ENCODE assay signal across 1 cellular context in the genomic region with DNA sequence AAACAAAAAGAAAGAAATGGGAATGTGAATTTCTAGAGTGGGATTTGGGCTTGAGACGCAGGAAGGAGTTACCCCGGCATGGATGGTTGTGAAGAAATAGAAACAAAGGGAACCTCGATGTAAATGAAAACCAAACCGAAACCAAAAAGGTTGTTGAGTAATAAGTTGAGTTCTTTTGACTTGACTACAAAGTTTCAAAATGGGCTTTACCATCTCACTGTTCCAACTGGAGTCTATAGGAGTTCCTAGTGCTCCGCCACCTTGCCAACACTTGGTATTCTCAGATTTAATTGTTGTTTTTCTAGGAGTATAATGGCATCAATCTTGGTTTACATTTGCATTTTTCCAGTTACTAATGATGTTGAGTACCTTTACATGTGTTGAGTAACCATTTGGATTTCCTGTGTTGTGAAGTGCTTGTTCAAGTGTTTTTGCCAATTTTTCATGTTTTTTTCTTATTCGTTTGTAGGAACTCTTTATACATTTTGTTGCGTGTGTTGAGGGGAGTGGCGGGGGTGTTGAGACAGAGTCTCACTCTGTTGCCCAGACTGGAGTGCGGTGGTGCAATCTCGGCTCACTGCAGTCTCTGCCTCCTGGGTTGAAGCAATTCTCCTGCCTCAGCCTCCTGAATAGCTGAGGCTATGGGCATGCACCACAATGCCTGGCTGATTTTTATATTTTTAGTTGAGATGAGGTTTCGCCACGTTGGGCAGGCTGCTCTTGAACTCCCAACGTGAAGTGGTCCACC.
TF ChIP-seq lines count a peak whose summit lies in the region.

No MANE protein-coding gene starts in this region.

TF ChIP-seq in A549, 52 proteins besides CTCF, POLR2A, EP300 and RAD21:
- no peak for TF ChIP-seq TP53 (CRISPR knock-in tag; IDR thresholded peaks at IDR 0.05)
- TF ChIP-seq ZFP36 (IDR thresholded peaks at IDR 0.05; ENCODE audit: borderline replicate concordance, partially characterized antibody): peak; percentile 61
